In the genomic region with DNA sequence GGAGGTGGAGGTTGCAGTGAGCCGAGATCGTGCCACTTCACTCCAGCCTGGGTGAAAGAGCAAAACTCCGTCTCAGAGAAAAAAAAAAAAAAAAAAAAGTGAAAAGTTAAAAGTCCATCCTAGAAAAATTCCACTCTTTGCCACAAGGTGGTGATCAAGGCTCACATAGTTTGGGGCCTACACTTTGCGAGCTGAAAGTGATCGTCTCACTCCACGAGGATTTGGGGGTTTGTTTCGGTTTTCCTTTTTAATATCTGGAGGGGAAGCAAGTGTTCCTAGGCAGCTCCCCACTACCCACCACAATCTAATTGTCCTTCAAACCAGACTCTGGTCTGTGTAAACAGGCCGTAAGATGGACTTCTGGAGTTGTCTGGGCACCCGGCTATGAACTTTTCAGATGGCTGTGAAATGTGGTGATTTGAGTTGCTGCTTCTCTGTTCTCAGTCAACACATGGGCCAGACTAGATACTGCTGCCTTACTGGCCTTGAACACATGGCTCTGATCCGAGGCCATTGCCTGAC, we compare ENCODE assay signal across 8 cellular contexts. TPM values are rescaled to one million over a fixed set of nuclear protein-coding genes. Genes with fewer than 3 reads are reported as not detected.
DNase-seq lines count a peak whose midpoint lies in the region; ATAC-seq and TF ChIP-seq lines count a peak whose summit lies in the region.

No MANE protein-coding gene starts in this region.

- no peak overlapping the region for H3K4me3 Mint-ChIP-seq in CD4-positive, alpha-beta T cell

- no peak for TF ChIP-seq EP300 in neural cell (conservative IDR thresholded peaks at IDR 0.05; ENCODE audit: poor library complexity, severe bottlenecking)

- ATAC-seq in CD4-positive, alpha-beta T cell (ENCODE audit: poor library complexity), result peak; percentile 75
- ATAC-seq in GM21619 (IDR thresholded peaks at IDR 0.05; ENCODE audit: unreplicated experiment) (peak; percentile 59), HG03442 (IDR thresholded peaks at IDR 0.05; ENCODE audit: unreplicated experiment) (no peak)

- H3K27me3 Mint-ChIP-seq in CD4-positive, alpha-beta T cell, result no peaks in the 10 kb centered on the region

- H2AFZ ChIP-seq in fibroblast of lung (ENCODE audit: low read length) (peak overlapping the region; percentile 74), neural cell (ENCODE audit: low read depth, low read length) (no peak overlapping the region)

- no peaks in the 10 kb centered on the region for H3K27me3 ChIP-seq in CD4-positive, alpha-beta T cell (ENCODE audit: control insufficient read depth, insufficient read depth, low read length)
- no peaks in the 10 kb centered on the region for H3K27me3 ChIP-seq in fibroblast of lung (ENCODE audit: control insufficient read depth, insufficient read depth, low read length)
- H3K27me3 ChIP-seq in neural cell (ENCODE audit: insufficient read depth, low read depth, low read length), result no peaks in the 10 kb centered on the region
- H3K27me3 ChIP-seq in uterus, result no peaks in the 10 kb centered on the region

- POLR2A ChIA-PET in CD4-positive, alpha-beta T cell (lab: Charles Lee), result interaction anchor here (0.9 to 1.7 kb wide), 5 partner anchors 89 to 232 kb away, joined by 4 to 7 read pairs (median 6); a partner anchor contains a TSS

- H3F3A ChIP-seq in neural cell (ENCODE audit: insufficient read depth, low read length, poor library complexity, severe bottlenecking), result no peaks in the 10 kb centered on the region

- peak overlapping the region; percentile 45 for H3K4me2 ChIP-seq in fibroblast of lung (ENCODE audit: extremely low read depth, insufficient read depth, low read length)
- H3K4me2 ChIP-seq in neural cell (ENCODE audit: low read length), result no peak overlapping the region

- peak; percentile 88 for TF ChIP-seq RAD21 in neural cell (conservative IDR thresholded peaks at IDR 0.05)

- H3K4me3 ChIP-seq in fibroblast of lung (replicated peaks in 1 of 4; ENCODE audit: control extremely low read depth in 1 of 4, insufficient read depth in 1 of 4, low read depth in 3 of 4, low read length in 4 of 4), result peak overlapping the region in 1 of 4 experiments; percentile 38
- H3K4me3 ChIP-seq in neural cell (ENCODE audit: low read length), result no peak overlapping the region
- H3K4me3 ChIP-seq in uterus, result no peak overlapping the region

- H3K4me1 ChIP-seq in fibroblast of lung (ENCODE audit: control insufficient read depth, extremely low read depth, insufficient read depth, low read length), result no peaks in the 10 kb centered on the region
- H3K4me1 ChIP-seq in uterus, result peaks cover 0 to 9% of the 10 kb centered on the region in 2 donors

- H3K36me3 Mint-ChIP-seq in CD4-positive, alpha-beta T cell (ENCODE audit: low read depth), result no peaks in the 10 kb centered on the region

- TF ChIP-seq CTCF in CD4-positive, alpha-beta T cell (IDR thresholded peaks at IDR 0.05), result peak; percentile 78
- peak; percentile 72 to 74 for TF ChIP-seq CTCF in fibroblast of lung (conservative IDR thresholded peaks at IDR 0.05 in 1 of 2, IDR thresholded peaks at IDR 0.05 in 1 of 2; ENCODE audit: low read depth in 1 of 2, low read length in 2 of 2)
- peak; percentile 86 for TF ChIP-seq CTCF in neural cell (IDR thresholded peaks at IDR 0.05; ENCODE audit: poor library complexity, severe bottlenecking)
- peak; percentile 77 to 81 (median 79) for TF ChIP-seq CTCF in uterus (IDR thresholded peaks at IDR 0.05)

- H3K27ac Mint-ChIP-seq in CD4-positive, alpha-beta T cell, result no peak overlapping the region

- H3K36me3 ChIP-seq in fibroblast of lung (ENCODE audit: control insufficient read depth, insufficient read depth, low read length), result no peaks in the 10 kb centered on the region
- no peaks in the 10 kb centered on the region for H3K36me3 ChIP-seq in neural cell (ENCODE audit: insufficient read depth, low read length)
- H3K36me3 ChIP-seq in uterus, result no peaks in the 10 kb centered on the region

- intact Hi-C loops in CD4-positive, alpha-beta T cell (cut with DNase I, micrococcal nuclease), result loop anchor here (1.0 to 5.0 kb wide), 6 partner anchors 153 to 464 kb away; no protein-coding TSS in a partner anchor
- intact Hi-C loops in uterus (cut with DNase I; ENCODE audit: low total_unique reads), result loop anchor here (10.0 kb wide), 1 partner anchor 236 kb away; no protein-coding TSS in a partner anchor

- H3K9ac ChIP-seq in fibroblast of lung (ENCODE audit: insufficient read depth, low read length) (no peak overlapping the region), neural cell (ENCODE audit: low read length) (no peak overlapping the region)

- DNase-seq in CD4-positive, alpha-beta T cell, result peak in 9 of 10 experiments; percentile 17 to 50 (median 39)
- DNase-seq in NCI-H748 treated with DMSO at 0.1 percent for 48 hours (lab: John Stamatoyannopoulos, UW) (peak; percentile 5), activated T-cell treated with anti-CD3 and anti-CD28 coated beads for 1 hour (ENCODE audit: low read depth) (peak; percentile 24), fibroblast of lung (ENCODE audit: low read depth in 2 of 2) (peak; percentile 32 to 71), uterus (peak in 1 of 2 donors; percentile 71)

- H3K79me2 ChIP-seq in fibroblast of lung (ENCODE audit: control insufficient read depth, insufficient read depth, low read length) (no peaks in the 10 kb centered on the region), neural cell (replicated peaks; ENCODE audit: insufficient read depth, low read length) (no peaks in the 10 kb centered on the region)

- no peaks in the 10 kb centered on the region for H3K9me3 ChIP-seq in CD4-positive, alpha-beta T cell (ENCODE audit: control insufficient read depth, low read length)
- H3K9me3 ChIP-seq in fibroblast of lung (ENCODE audit: control insufficient read depth, insufficient read depth, low read depth, low read length), result no peaks in the 10 kb centered on the region
- H3K9me3 ChIP-seq in neural cell (ENCODE audit: low read length), result no peaks in the 10 kb centered on the region
- no peaks in the 10 kb centered on the region for H3K9me3 ChIP-seq in uterus

- no peaks in the 10 kb centered on the region for H3K9me3 Mint-ChIP-seq in CD4-positive, alpha-beta T cell

- peaks cover 13% of the 10 kb centered on the region for H3K4me1 Mint-ChIP-seq in CD4-positive, alpha-beta T cell (ENCODE audit: low read depth)

- H3K27ac ChIP-seq in CD4-positive, alpha-beta T cell (ENCODE audit: low read depth, low read length), result no peak overlapping the region
- H3K27ac ChIP-seq in fibroblast of lung (ENCODE audit: insufficient read depth, low read length) (no peak overlapping the region), neural cell (ENCODE audit: low read length) (no peak overlapping the region), uterus (peak overlapping the region; percentile 75 to 78)

- no peaks in the 10 kb centered on the region for H3K9me2 ChIP-seq in neural cell (ENCODE audit: insufficient read depth, low read length)

- H4K20me1 ChIP-seq in fibroblast of lung (ENCODE audit: control insufficient read depth, extremely low read depth, insufficient read depth, low read length) (no peaks in the 10 kb centered on the region), neural cell (ENCODE audit: insufficient read depth) (no peaks in the 10 kb centered on the region)

- CTCF ChIA-PET in CD4-positive, alpha-beta T cell (lab: Charles Lee), result interaction anchor here (0.6 to 2.6 kb wide), 33 partner anchors 9 to 998 kb away, joined by 3 to 14 read pairs (median 4); a partner anchor contains a TSS

- no peak for TF ChIP-seq POLR2A in uterus (IDR thresholded peaks at IDR 0.05)

TF ChIP-seq in neural cell, 6 proteins besides CTCF, POLR2A, EP300 and RAD21:
- TF ChIP-seq POLR2AphosphoS5 (IDR thresholded peaks at IDR 0.05) (no peak), SMC3 (conservative IDR thresholded peaks at IDR 0.05; ENCODE audit: poor library complexity) (peak; percentile 87)

RNA-seq across cellular contexts. Expression of a gene that starts 27.1 kb away (rescaled TPM):
- not detected for total RNA-seq in CD4-positive, alpha-beta T cell
- total RNA-seq in fibroblast of lung (not detected in 2 replicates), uterus (1 to 10 TPM in 3 of 4 donors, under 1 TPM in 1; 0.90 to 2.4 (median 2.1) TPM)
- polyA plus RNA-seq in fibroblast of lung (not detected in 2 replicates), neural cell (0.20 TPM in 1 of 2 replicates, not detected in the other)
- not detected in 2 replicates for polyA plus RNA-seq in fibroblast of lung (2012)
- polyA minus RNA-seq in fibroblast of lung (ENCODE audit: low replicate concordance) (not detected in 2 replicates), neural cell (0.49 TPM in 1 of 2 replicates, not detected in the other)

Comparison
In these comparisons a context has a peak if more than half of its experiments do, and no peak if none do; other contexts are left out.
1. H3K27ac ChIP-seq: peak in uterus (2 of 2); none in CD4-positive, alpha-beta T cell (single experiment), fibroblast of lung (single experiment) and neural cell (single experiment).
2. Peak in every context shown above with its lines, with median percentiles within 50 percentile points of each other: CTCF ChIP-seq.